ENCODE assay signal across 11 cellular contexts in the genomic region with DNA sequence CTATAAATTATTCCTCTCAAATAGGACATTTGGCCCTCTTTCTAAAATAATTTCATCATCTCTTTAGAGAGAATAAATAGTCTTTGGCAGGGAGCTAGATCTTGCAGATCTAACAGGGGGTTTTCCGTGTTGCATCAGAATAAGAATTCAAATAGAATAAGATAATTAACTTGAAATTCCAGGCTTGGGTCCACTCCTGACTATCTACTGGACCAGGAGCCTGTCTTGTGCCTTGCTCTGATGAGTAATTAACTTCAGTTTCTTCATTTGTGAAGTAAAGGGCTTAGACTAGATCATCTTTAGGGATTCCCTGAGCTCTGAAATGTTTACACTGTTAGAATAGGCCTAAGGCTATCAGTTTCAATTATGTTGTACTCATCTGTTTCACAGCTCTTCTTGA. TPM values are rescaled to one million over a fixed set of nuclear protein-coding genes. Genes with fewer than 3 reads are reported as not detected.
A peak's percentile ranks its signal among the peaks of the same experiment; 100 is the strongest.
DNase-seq lines count a peak whose midpoint lies in the region; ATAC-seq and TF ChIP-seq lines count a peak whose summit lies in the region.
"Had no signal": no experiment of that assay in that cellular context is flagged by ENCODE, and none has a peak within 500 bp of the region (broad histone marks: within the 10 kb centered on the region; RNA-seq: fewer than 3 reads in every experiment).

No MANE protein-coding gene starts in this region.

- peaks cover 5% of the 10 kb centered on the region for H3K36me3 Mint-ChIP-seq in activated CD8-positive, alpha-beta T cell treated with anti-CD3 and anti-CD28 coated beads, Interleukin-2, amount 10 ng/mL, durations not matched to agents 7 days and 5 days (ENCODE audit: low read depth)
- no peaks in the 10 kb centered on the region for H3K36me3 Mint-ChIP-seq in neural progenitor cell

- TF ChIP-seq POLR2A in lower leg skin (IDR thresholded peaks at IDR 0.05) = no peak

- H3K9me3 ChIP-seq in A673 (ENCODE audit: low read depth, low read length, poor library complexity, severe bottlenecking) (no peaks in the 10 kb centered on the region), neural progenitor cell (ENCODE audit: low read depth) (no peaks in the 10 kb centered on the region)

- peaks cover 64% of the 10 kb centered on the region for H3K4me1 Mint-ChIP-seq in activated CD8-positive, alpha-beta T cell treated with anti-CD3 and anti-CD28 coated beads, Interleukin-2, amount 10 ng/mL, durations not matched to agents 7 days and 5 days (ENCODE audit: low read depth)
- peaks cover 8% of the 10 kb centered on the region for H3K4me1 Mint-ChIP-seq in neural progenitor cell

- POLR2A ChIA-PET in A673 (lab: Charles Lee; ENCODE audit: low non-redundant PET) = no interaction called here
- POLR2A ChIA-PET in activated CD8-positive, alpha-beta T cell treated with anti-CD3 and anti-CD28 coated beads, Interleukin-2, amount 10 ng/mL, durations not matched to agents 7 days and 5 days (lab: Charles Lee) = interaction anchor here (0.6 to 1.3 kb wide), 3 partner anchors 16 to 51 kb away, joined by 3 read pairs; no protein-coding TSS in a partner anchor

- H3K36me3 ChIP-seq in A673 (ENCODE audit: insufficient read depth, low read length, poor library complexity, severe bottlenecking) (no peaks in the 10 kb centered on the region), neural progenitor cell (no peaks in the 10 kb centered on the region)

- peak overlapping the region; percentile 90 for H3K27ac Mint-ChIP-seq in activated CD8-positive, alpha-beta T cell treated with anti-CD3 and anti-CD28 coated beads, Interleukin-2, amount 10 ng/mL, durations not matched to agents 7 days and 5 days
- no peak overlapping the region for H3K27ac Mint-ChIP-seq in neural progenitor cell

- 33 to 34% methylated on average over 1 of the region's 1 CpG for WGBS in lower leg skin, 2 donors

- H3K9me3 Mint-ChIP-seq in activated CD8-positive, alpha-beta T cell treated with anti-CD3 and anti-CD28 coated beads, Interleukin-2, amount 10 ng/mL, durations not matched to agents 7 days and 5 days (ENCODE audit: insufficient read depth) = no peaks in the 10 kb centered on the region
- no peaks in the 10 kb centered on the region for H3K9me3 Mint-ChIP-seq in neural progenitor cell
- H3K9me3 Mint-ChIP-seq: H9 had no signal

- CTCF ChIA-PET in A673 (lab: Charles Lee) = no interaction called here
- CTCF ChIA-PET in activated CD8-positive, alpha-beta T cell treated with anti-CD3 and anti-CD28 coated beads, Interleukin-2, amount 10 ng/mL, durations not matched to agents 7 days and 5 days (lab: Charles Lee) = interaction anchor here (0.7 to 3.5 kb wide), 11 partner anchors 8 to 187 kb away, joined by 3 to 17 read pairs (median 6); no protein-coding TSS in a partner anchor

- H3K79me2 ChIP-seq in neural progenitor cell (ENCODE audit: low read depth) = no peaks in the 10 kb centered on the region

- BruUV-seq in A673 (replicated peaks; lab: Mats Ljungman, UMichigan) = no TSS peak

- no peak overlapping the region for H3K4me2 ChIP-seq in neural progenitor cell

- no peak for ATAC-seq in activated CD8-positive, alpha-beta T cell treated with anti-CD3 and anti-CD28 coated beads, Interleukin-2, amount 10 ng/mL, durations not matched to agents 7 days and 5 days

- intact Hi-C loops in A673 (cut with micrococcal nuclease; ENCODE audit: unreplicated experiment) = no loop called here
- intact Hi-C loops in lower leg skin (cut with DNase I; ENCODE audit: low total_unique reads) = no loop called here

- peak overlapping the region; percentile 12 for H3K4me3 Mint-ChIP-seq in activated CD8-positive, alpha-beta T cell treated with anti-CD3 and anti-CD28 coated beads, Interleukin-2, amount 10 ng/mL, durations not matched to agents 7 days and 5 days
- H3K4me3 Mint-ChIP-seq in neural progenitor cell = no peak overlapping the region
- H3K4me3 Mint-ChIP-seq: H9 had no signal

- no peaks in the 10 kb centered on the region for H3F3A ChIP-seq in neural progenitor cell (ENCODE audit: low read depth)

- peak overlapping the region; percentile 5 for H3K27ac ChIP-seq in A673 (ENCODE audit: low read depth, low read length, poor library complexity, severe bottlenecking)
- no peak overlapping the region for H3K27ac ChIP-seq in neural progenitor cell

- H3K4me1 ChIP-seq in A673 (ENCODE audit: insufficient read depth, low read length, poor library complexity, severe bottlenecking) = peaks cover 19% of the 10 kb centered on the region
- H3K4me1 ChIP-seq in neural progenitor cell = peaks cover 10% of the 10 kb centered on the region

- H3K27me3 ChIP-seq in A673 (replicated peaks; ENCODE audit: insufficient read depth, low read depth, low read length, poor library complexity) = no peaks in the 10 kb centered on the region
- no peaks in the 10 kb centered on the region for H3K27me3 ChIP-seq in neural progenitor cell

- H4K20me1 ChIP-seq in neural progenitor cell (ENCODE audit: low read depth) = no peaks in the 10 kb centered on the region

- H3K4me3 ChIP-seq in A673 (ENCODE audit: low read depth, low read length, poor library complexity, severe bottlenecking) (no peak overlapping the region), neural progenitor cell (no peak overlapping the region), lower leg skin (ENCODE audit: low read depth, poor library complexity, severe bottlenecking) (no peak overlapping the region)

- no peak for TF ChIP-seq CTCF in A673 (conservative IDR thresholded peaks at IDR 0.05; ENCODE audit: low read depth, low read length)
- TF ChIP-seq CTCF in neural progenitor cell (IDR thresholded peaks at IDR 0.05) = no peak
- TF ChIP-seq CTCF in lower leg skin (IDR thresholded peaks at IDR 0.05) = no peak

- no peak for DNase-seq in A673 (ENCODE audit: low spot score)
- peak; percentile 22 for DNase-seq in EH (ENCODE audit: low read depth)
- DNase-seq in activated CD8-positive, alpha-beta T cell treated with anti-CD3 and anti-CD28 coated beads, Interleukin-2, amount 10 ng/mL, durations not matched to agents 7 days and 5 days = no peak
- DNase-seq in iris pigment epithelial cell (ENCODE audit: low read depth) = peak; percentile 64
- DNase-seq in neural progenitor cell (ENCODE audit: low spot score) = no peak
- DNase-seq in NCI-H2081 treated with DMSO at 0.1 percent for 48 hours (lab: John Stamatoyannopoulos, UW) = no peak
- no peak for DNase-seq in NCI-H446 (lab: John Stamatoyannopoulos, UW)
- no peak for DNase-seq in lower leg skin (ENCODE audit: low spot score in 2 of 2)
- DNase-seq: activated CD4-positive, CD25-positive, alpha-beta regulatory T cell; H9; midbrain had no signal

- H3K9ac ChIP-seq in neural progenitor cell = no peak overlapping the region

- H3K27me3 Mint-ChIP-seq in activated CD8-positive, alpha-beta T cell treated with anti-CD3 and anti-CD28 coated beads, Interleukin-2, amount 10 ng/mL, durations not matched to agents 7 days and 5 days (ENCODE audit: low read depth) = no peaks in the 10 kb centered on the region
- peaks cover 6% of the 10 kb centered on the region for H3K27me3 Mint-ChIP-seq in neural progenitor cell (ENCODE audit: insufficient read depth, low read depth)

- H2AFZ ChIP-seq in neural progenitor cell (replicated peaks) = no peak overlapping the region

RNA-seq across cellular contexts. Expression of gene TMEM123, which starts 23.5 kb away (rescaled TPM):
- total RNA-seq in A673 (2021) (210 and 214 TPM in 2 replicates), neural progenitor cell (ENCODE audit: low replicate concordance) (127 and 230 TPM in 2 replicates), lower leg skin (100 to 1,000 TPM; 158 to 250 (median 206) TPM)
- 100 to 1,000 TPM; 434 to 461 TPM for total RNA-seq in activated CD8-positive, alpha-beta T cell treated with anti-CD3 and anti-CD28 coated beads, Interleukin-2, amount 10 ng/mL, durations not matched to agents 7 days and 5 days

RNA-seq across cellular contexts. Expression of gene MMP7, which starts 54.5 kb away (rescaled TPM):
- total RNA-seq in A673 (2021) = 0.34 TPM in 1 of 2 replicates, not detected in the other
- total RNA-seq in activated CD8-positive, alpha-beta T cell treated with anti-CD3 and anti-CD28 coated beads, Interleukin-2, amount 10 ng/mL, durations not matched to agents 7 days and 5 days = not detected
- total RNA-seq in neural progenitor cell (ENCODE audit: low replicate concordance) = not detected in 2 replicates
- 100 to 1,000 TPM in 2 of 4 donors, 10 to 100 TPM in 2; 15.9 to 195 (median 95.8) TPM for total RNA-seq in lower leg skin
- total RNA-seq: H9 had no signal

Comparison
In these comparisons a context has a peak if more than half of its experiments do, and no peak if none do; other contexts are left out.
1. DNase-seq: peak in EH (single experiment) and iris pigment epithelial cell (single experiment); none in A673 (single experiment), activated CD8-positive, alpha-beta T cell treated with anti-CD3 and anti-CD28 coated beads, Interleukin-2, amount 10 ng/mL, durations not matched to agents 7 days and 5 days (single experiment), neural progenitor cell (single experiment), NCI-H2081 treated with DMSO at 0.1 percent for 48 hours (single experiment), NCI-H446 (0 of 2) and lower leg skin (0 of 2).
2. RNA of gene MMP7, which starts 54.5 kb away (total RNA-seq): 15.9 to 195 TPM in lower leg skin; 0.34 TPM in A673, not detected in activated CD8-positive, alpha-beta T cell treated with anti-CD3 and anti-CD28 coated beads, Interleukin-2, amount 10 ng/mL, durations not matched to agents 7 days and 5 days and not detected in neural progenitor cell; every median in the first group is over 10 times any median in the second.